Comparison of ENCODE assay signal across 11 cellular contexts in genomic region chr4:26788341-26788733, GRCh38.
A peak's percentile ranks its signal among the peaks of the same experiment; 100 is the strongest.
DNase-seq lines count a peak whose midpoint lies in the region; ATAC-seq and TF ChIP-seq lines count a peak whose summit lies in the region.
"Had no signal": no experiment of that assay in that cellular context is flagged by ENCODE, and none has a peak within 500 bp of the region (broad histone marks: within the 10 kb centered on the region; RNA-seq: fewer than 3 reads in every experiment).

No MANE protein-coding gene starts in this region.

- H3K27ac ChIP-seq in HUES48 (ENCODE audit: low read depth, low read length), result peak overlapping the region; percentile 88
- H3K27ac ChIP-seq in osteoblast (ENCODE audit: low read depth, low read length), result peak overlapping the region; percentile 37

- peaks cover 4% of the 10 kb centered on the region for H3K27me3 Mint-ChIP-seq in brain

- no peaks in the 10 kb centered on the region for H3K36me3 ChIP-seq in HUES48 (ENCODE audit: control insufficient read depth, insufficient read depth, low read length)
- H3K36me3 ChIP-seq in osteoblast (ENCODE audit: insufficient read depth, low read length), result no peaks in the 10 kb centered on the region

- H3K4me2 ChIP-seq in osteoblast (ENCODE audit: insufficient read depth, low read length), result peak overlapping the region; percentile 68

- no peaks in the 10 kb centered on the region for H3K79me2 ChIP-seq in osteoblast (ENCODE audit: insufficient read depth, low read length)

- ATAC-seq in GM18868 (IDR thresholded peaks at IDR 0.05; ENCODE audit: unreplicated experiment), result peak; percentile 5

- no peaks in the 10 kb centered on the region for H4K20me1 ChIP-seq in osteoblast (ENCODE audit: insufficient read depth, low read length)

- no peak overlapping the region for H3K4me3 Mint-ChIP-seq in brain
- H3K4me3 Mint-ChIP-seq: T-helper 2 cell treated with Interferon-gamma antibody and Interleukin-4, amounts not matched to agents 5 μg/mL and 100 μg/mL, for 36 hours had no signal

- peak overlapping the region in 3 of 5 experiments; percentile 51 to 96 (median 93) for H3K27ac Mint-ChIP-seq in brain
- H3K27ac Mint-ChIP-seq: T-helper 2 cell treated with Interferon-gamma antibody and Interleukin-4, amounts not matched to agents 5 μg/mL and 100 μg/mL, for 36 hours had no signal

- H3K4me3 ChIP-seq in HUES48 (ENCODE audit: low read depth, low read length) (no peak overlapping the region), osteoblast (ENCODE audit: insufficient read depth, low read length) (no peak overlapping the region)
- H3K4me3 ChIP-seq: GM12878 had no signal

- peaks cover 12% of the 10 kb centered on the region for H3K4me1 ChIP-seq in HUES48 (ENCODE audit: control insufficient read depth, insufficient read depth, low read length)
- peaks cover 17% of the 10 kb centered on the region for H3K4me1 ChIP-seq in osteoblast (ENCODE audit: insufficient read depth, low read length)

- H2AFZ ChIP-seq in osteoblast (ENCODE audit: low read length), result no peak overlapping the region

- H3K4me1 Mint-ChIP-seq in brain, result peaks cover 34% of the 10 kb centered on the region

- peaks cover 0 to 8% (median 6%) of the 10 kb centered on the region in 5 experiments for H3K9me3 Mint-ChIP-seq in brain
- H3K9me3 Mint-ChIP-seq: T-helper 2 cell treated with Interferon-gamma antibody and Interleukin-4, amounts not matched to agents 5 μg/mL and 100 μg/mL, for 36 hours had no signal

- TF ChIP-seq CTCF in brain (conservative IDR thresholded peaks at IDR 0.05) (no peak), osteoblast (IDR thresholded peaks at IDR 0.05; ENCODE audit: extremely low read depth, low read depth, low read length) (no peak)

- H3K9me3 ChIP-seq in HUES48 (ENCODE audit: control insufficient read depth, insufficient read depth, low read length) (no peaks in the 10 kb centered on the region), osteoblast (ENCODE audit: low read depth, low read length) (no peaks in the 10 kb centered on the region)

- DNase-seq in osteoblast (ENCODE audit: insufficient read length, low spot score, missing footprints) (no peak), HUDEP-2 (lab: John Stamatoyannopoulos, UW; ENCODE audit: unreplicated experiment in 76 of 76) (no peak), kidney glomerular epithelial cell (lab: John Stamatoyannopoulos, UW) (no peak), KG1 (lab: John Stamatoyannopoulos, UW) (no peak), pons (ENCODE audit: low spot score) (no peak)
- DNase-seq: NCI-H187 had no signal

- no peak overlapping the region for H3K9ac ChIP-seq in HUES48 (ENCODE audit: low read depth, low read length)

- H3K27me3 ChIP-seq in HUES48 (ENCODE audit: control insufficient read depth, insufficient read depth, low read length) (no peaks in the 10 kb centered on the region), osteoblast (ENCODE audit: insufficient read depth, low read length) (no peaks in the 10 kb centered on the region)

- H3K36me3 Mint-ChIP-seq in brain, result peaks cover 11% of the 10 kb centered on the region
